16 cellular contexts compared by ENCODE assay signal in genomic region chr1:26315874-26316850, GRCh38.
DNase-seq lines count a peak whose midpoint lies in the region; ATAC-seq lines count a peak whose summit lies in the region.
"Had no signal": no experiment of that assay in that cellular context is flagged by ENCODE, and none has a peak within 500 bp of the region (broad histone marks: within the 10 kb centered on the region; RNA-seq: fewer than 3 reads in every experiment).

No MANE protein-coding gene starts in this region.

- peak overlapping the region; percentile 98 for H3K27ac Mint-ChIP-seq in activated T-cell treated with anti-CD3 and anti-CD28 coated beads, Interleukin-2, amount 50 U/mL, for 24 hours
- peak overlapping the region; percentile 42 for H3K27ac Mint-ChIP-seq in central memory CD8-positive, alpha-beta T cell (ENCODE audit: low read depth)
- peak overlapping the region in 1 of 2 donors; percentile 4 for H3K27ac Mint-ChIP-seq in stimulated activated naive CD8-positive, alpha-beta T cell treated with anti-CD3 and anti-CD28 coated beads, Interleukin-15, amount 100 ng/mL, for 72 hours

- H3K4me1 ChIP-seq in NT2/D1 (ENCODE audit: insufficient read depth, insufficient read length): peaks cover 30% of the 10 kb centered on the region

- ATAC-seq in central memory CD8-positive, alpha-beta T cell (replicated peaks; ENCODE audit: extremely low read depth, poor library complexity, severe bottlenecking): no peak
- ATAC-seq in stimulated activated naive CD8-positive, alpha-beta T cell treated with anti-CD3 and anti-CD28 coated beads, Interleukin-15, amount 100 ng/mL, for 72 hours: no peak

- H3K9ac ChIP-seq in NT2/D1 (ENCODE audit: insufficient read length, low read depth): peak overlapping the region; percentile 43

- no peaks in the 10 kb centered on the region for H3K27me3 ChIP-seq in NT2/D1 (ENCODE audit: insufficient read depth, insufficient read length)

- peaks cover 4% of the 10 kb centered on the region for H3K36me3 ChIP-seq in NT2/D1 (ENCODE audit: insufficient read depth, insufficient read length, low read length)
- H3K36me3 ChIP-seq: esophagus muscularis mucosa, left lung had no signal

- peaks cover 62% of the 10 kb centered on the region for H3K4me1 Mint-ChIP-seq in activated T-cell treated with anti-CD3 and anti-CD28 coated beads, Interleukin-2, amount 50 U/mL, for 24 hours (ENCODE audit: low read depth)
- H3K4me1 Mint-ChIP-seq in central memory CD8-positive, alpha-beta T cell: peaks cover 62% of the 10 kb centered on the region
- H3K4me1 Mint-ChIP-seq in stimulated activated naive CD8-positive, alpha-beta T cell treated with anti-CD3 and anti-CD28 coated beads, Interleukin-15, amount 100 ng/mL, for 72 hours: peaks cover 60% of the 10 kb centered on the region

- H3K4me3 ChIP-seq in NT2/D1 (ENCODE audit: insufficient read length, low read depth): no peak overlapping the region
- H3K4me3 ChIP-seq: esophagus muscularis mucosa, left lung had no signal

- peaks cover 28% of the 10 kb centered on the region for H3K36me3 Mint-ChIP-seq in activated T-cell treated with anti-CD3 and anti-CD28 coated beads, Interleukin-2, amount 50 U/mL, for 24 hours (ENCODE audit: low read depth)
- peaks cover 22% of the 10 kb centered on the region for H3K36me3 Mint-ChIP-seq in central memory CD8-positive, alpha-beta T cell (ENCODE audit: insufficient read depth)

- no peak for DNase-seq in activated T-cell treated with anti-CD3 and anti-CD28 coated beads, Interleukin-2, amount 50 U/mL, for 24 hours
- no peak for DNase-seq in activated T-cell treated with anti-CD3 and anti-CD28 coated beads, Interleukin-2, amount 50 U/mL, for 48 hours
- no peak for DNase-seq in NT2/D1 (ENCODE audit: low read depth, low spot score)
- DNase-seq in central memory CD8-positive, alpha-beta T cell (ENCODE audit: low spot score in 2 of 2): no peak
- DNase-seq in stimulated activated naive CD8-positive, alpha-beta T cell treated with anti-CD3 and anti-CD28 coated beads, Interleukin-15, amount 100 ng/mL, for 72 hours: no peak
- DNase-seq in medulla oblongata (ENCODE audit: extremely low spot score): no peak
- DNase-seq in NCI-H2171 (lab: John Stamatoyannopoulos, UW): no peak
- DNase-seq in NCI-H2081 treated with DMSO at 0.1 percent for 48 hours (lab: John Stamatoyannopoulos, UW): no peak
- DNase-seq: ACHN; activated CD4-positive, CD25-positive, alpha-beta regulatory T cell; DMS79; NCI-H1436 treated with DMSO at 0.1 percent for 48 hours; NCI-H526 treated with DMSO at 0.1 percent for 48 hours; stimulated activated CD4-positive, alpha-beta T cell treated with anti-CD3 and anti-CD28 coated beads, Interleukin-12 subunit alpha, Interleukin-12 subunit beta, amount 100 ng/mL, for 4 hours had no signal

- no peaks in the 10 kb centered on the region for H3K9me3 ChIP-seq in NT2/D1 (ENCODE audit: insufficient read depth, low read length)
- H3K9me3 ChIP-seq: esophagus muscularis mucosa, left lung had no signal

- H3K9me3 Mint-ChIP-seq in activated T-cell treated with anti-CD3 and anti-CD28 coated beads, Interleukin-2, amount 50 U/mL, for 24 hours: no peaks in the 10 kb centered on the region
- H3K9me3 Mint-ChIP-seq in central memory CD8-positive, alpha-beta T cell: no peaks in the 10 kb centered on the region
- no peaks in the 10 kb centered on the region for H3K9me3 Mint-ChIP-seq in stimulated activated naive CD8-positive, alpha-beta T cell treated with anti-CD3 and anti-CD28 coated beads, Interleukin-15, amount 100 ng/mL, for 72 hours

- peak overlapping the region; percentile 90 for H3K4me3 Mint-ChIP-seq in activated T-cell treated with anti-CD3 and anti-CD28 coated beads, Interleukin-2, amount 50 U/mL, for 24 hours
- peak overlapping the region; percentile 54 for H3K4me3 Mint-ChIP-seq in central memory CD8-positive, alpha-beta T cell
- peak overlapping the region; percentile 48 to 77 for H3K4me3 Mint-ChIP-seq in stimulated activated naive CD8-positive, alpha-beta T cell treated with anti-CD3 and anti-CD28 coated beads, Interleukin-15, amount 100 ng/mL, for 72 hours

- H3K27me3 Mint-ChIP-seq in activated T-cell treated with anti-CD3 and anti-CD28 coated beads, Interleukin-2, amount 50 U/mL, for 24 hours: no peaks in the 10 kb centered on the region
- no peaks in the 10 kb centered on the region for H3K27me3 Mint-ChIP-seq in central memory CD8-positive, alpha-beta T cell
- H3K27me3 Mint-ChIP-seq in stimulated activated naive CD8-positive, alpha-beta T cell treated with anti-CD3 and anti-CD28 coated beads, Interleukin-15, amount 100 ng/mL, for 72 hours: no peaks in the 10 kb centered on the region
